ENCODE assay signal across 8 cellular contexts in the genomic region with DNA sequence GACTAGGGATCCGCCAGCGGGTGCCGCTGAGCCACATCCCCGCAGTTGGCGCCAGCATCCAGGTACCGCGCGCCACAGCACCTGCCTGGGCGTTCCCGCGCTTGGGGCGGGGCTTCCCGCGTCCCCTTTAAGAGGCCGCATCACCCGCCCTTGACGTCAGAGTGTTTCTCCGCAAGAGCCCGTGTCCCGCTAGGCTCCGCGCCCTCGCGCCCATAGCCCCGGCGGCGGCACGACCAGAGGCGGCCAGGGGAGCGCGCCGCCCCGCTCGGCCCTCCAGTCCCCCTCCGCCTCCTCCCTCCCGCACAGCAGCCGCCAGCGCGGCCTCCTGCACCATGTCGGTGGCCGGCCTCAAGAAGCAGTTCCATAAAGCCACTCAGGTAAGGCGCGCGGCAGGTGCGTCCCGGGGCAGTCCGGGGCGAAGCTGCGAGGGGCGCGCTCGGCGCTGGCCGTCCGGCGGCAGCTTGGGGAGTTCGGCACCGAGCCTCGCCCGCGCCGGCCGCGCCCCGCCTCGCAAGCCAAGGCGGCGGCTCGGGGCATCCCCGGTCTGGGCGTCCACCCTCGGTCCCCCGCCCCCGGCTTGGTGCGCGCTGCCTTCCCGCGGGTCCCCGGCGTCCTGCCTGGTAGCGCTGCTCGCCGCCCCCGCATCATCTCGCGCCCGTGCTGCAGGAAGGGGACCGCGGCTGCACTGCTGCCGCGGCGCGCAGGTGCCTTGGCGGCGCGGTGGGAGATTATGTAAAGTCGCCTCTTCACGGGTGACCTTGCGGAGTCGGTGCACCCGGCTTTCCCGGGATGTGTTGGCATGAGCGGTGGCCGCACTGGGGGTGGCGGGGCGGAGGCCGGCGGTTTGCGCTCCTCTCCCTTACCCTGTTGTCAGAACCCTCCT. TPM values are rescaled to one million over a fixed set of nuclear protein-coding genes. Genes with fewer than 3 reads are reported as not detected.
A peak's percentile ranks its signal among the peaks of the same experiment; 100 is the strongest.
DNase-seq lines count a peak whose midpoint lies in the region; ATAC-seq and TF ChIP-seq lines count a peak whose summit lies in the region.

TSS of gene SH3GL2 (plus strand) at position 156 of the 883 bp plus-strand sequence.

- no peak within 1 kb of the TSS for H2BK5ac ChIP-seq in neuronal stem cell (ENCODE audit: low read length)

- H4K20me1 ChIP-seq in Karpas-422 (ENCODE audit: insufficient read depth, low read depth, low read length) = no peaks in the 10 kb centered on the region

- H3K9me2 ChIP-seq in Karpas-422 (replicated peaks; ENCODE audit: insufficient read depth, low read length) = no peaks in the 10 kb centered on the region

- H3K79me1 ChIP-seq in neuronal stem cell (ENCODE audit: low read depth, low read length) = no peaks in the 10 kb centered on the region

- H3K4me1 ChIP-seq in foreskin keratinocyte = no peaks in the 10 kb centered on the region
- H3K4me1 ChIP-seq in neuronal stem cell (ENCODE audit: control insufficient read depth in 2 of 2, insufficient read depth in 1 of 2, low read depth in 1 of 2, low read length in 2 of 2) = peaks cover 0 to 5% of the 10 kb centered on the region in 2 donors
- H3K4me1 ChIP-seq in Karpas-422 (ENCODE audit: low read length) = no peaks in the 10 kb centered on the region

- TF ChIP-seq CTCF in WERI-Rb-1 (IDR thresholded peaks at IDR 0.05; ENCODE audit: low read depth, low read length) (peak; percentile 25; the same call in 1 of the 2 replicates), foreskin keratinocyte (conservative IDR thresholded peaks at IDR 0.05) (no peak)

- H2AFZ ChIP-seq in neuronal stem cell (ENCODE audit: low read length) (peak within 1 kb of the TSS; percentile 93), Karpas-422 (ENCODE audit: low read length) (no peak within 1 kb of the TSS)

- peak within 1 kb of the TSS; percentile 30 for H3K9ac ChIP-seq in neuronal stem cell (ENCODE audit: low read depth, low read length, poor library complexity)
- H3K9ac ChIP-seq in Karpas-422 (ENCODE audit: low read length) = no peak within 1 kb of the TSS

- H2AK5ac ChIP-seq in neuronal stem cell (ENCODE audit: low read depth, low read length) = no peak within 1 kb of the TSS

- H2BK120ac ChIP-seq in neuronal stem cell (ENCODE audit: low read depth, low read length) = no peak within 1 kb of the TSS

- ATAC-seq in GM18868 (IDR thresholded peaks at IDR 0.05; ENCODE audit: unreplicated experiment) (peak; percentile 66), foreskin keratinocyte (peak; percentile 89)

- H3K14ac ChIP-seq in neuronal stem cell (ENCODE audit: low read length) = peak within 1 kb of the TSS; percentile 5

- H3K9me3 ChIP-seq in WERI-Rb-1 (ENCODE audit: severe bottlenecking) (no peaks in the 10 kb centered on the region), neuronal stem cell (replicated peaks in 1 of 2; ENCODE audit: control insufficient read depth in 2 of 2, insufficient read depth in 1 of 2, low read depth in 1 of 2, low read length in 2 of 2) (no peaks in the 10 kb centered on the region), Karpas-422 (ENCODE audit: low read length) (no peaks in the 10 kb centered on the region)

- H3K4me2 ChIP-seq in neuronal stem cell (ENCODE audit: insufficient read depth, low read length, poor library complexity, severe bottlenecking) (peak within 1 kb of the TSS; percentile 71), Karpas-422 (ENCODE audit: low read depth, low read length, poor library complexity, severe bottlenecking) (no peak within 1 kb of the TSS)

- no peak within 1 kb of the TSS for H4K8ac ChIP-seq in neuronal stem cell (ENCODE audit: low read depth, low read length)

- no peak within 1 kb of the TSS for H4K91ac ChIP-seq in neuronal stem cell (ENCODE audit: low read depth, low read length, poor library complexity)

- H3K27ac ChIP-seq in WERI-Rb-1 = peak within 1 kb of the TSS; percentile 51
- no peak within 1 kb of the TSS for H3K27ac ChIP-seq in foreskin keratinocyte
- H3K27ac ChIP-seq in neuronal stem cell (replicated peaks; ENCODE audit: low read length) = no peak within 1 kb of the TSS
- H3K27ac ChIP-seq in Karpas-422 (ENCODE audit: low read length) = no peak within 1 kb of the TSS

- H3K36me3 ChIP-seq in WERI-Rb-1 (no peaks in the 10 kb centered on the region; the same call in 1 of the 2 replicates), neuronal stem cell (replicated peaks in 1 of 2; ENCODE audit: control insufficient read depth in 2 of 2, insufficient read depth in 2 of 2, low read length in 2 of 2) (no peaks in the 10 kb centered on the region), Karpas-422 (ENCODE audit: insufficient read depth, low read length) (no peaks in the 10 kb centered on the region)

- H3K27me3 ChIP-seq in WERI-Rb-1 (ENCODE audit: insufficient read depth, low read depth, severe bottlenecking) (no peaks in the 10 kb centered on the region), foreskin keratinocyte (peaks cover 58% of the 10 kb centered on the region), neuronal stem cell (ENCODE audit: control insufficient read depth in 3 of 3, insufficient read depth in 3 of 3, low read depth in 1 of 3, low read length in 3 of 3) (peaks cover 3 to 66% (median 32%) of the 10 kb centered on the region in 3 experiments), Karpas-422 (ENCODE audit: low read length) (no peaks in the 10 kb centered on the region)

- H3K79me2 ChIP-seq in Karpas-422 (ENCODE audit: low read length) = no peaks in the 10 kb centered on the region

- DNase-seq in ACHN (peak; percentile 40), M059J (ENCODE audit: low read depth) (peak; percentile 58), WERI-Rb-1 (peak; percentile 87), foreskin keratinocyte (peak in 1 of 2 donors; percentile 13), neuronal stem cell (ENCODE audit: low spot score) (peak; percentile 59), UCSD-AML1 (lab: John Stamatoyannopoulos, UW; ENCODE audit: unreplicated experiment) (no peak), Karpas-422 (no peak)

- no peak within 1 kb of the TSS for H3K4ac ChIP-seq in neuronal stem cell (ENCODE audit: low read length)

- H3K23ac ChIP-seq in neuronal stem cell (ENCODE audit: low read depth, low read length, poor library complexity) = no peak within 1 kb of the TSS

- peak within 1 kb of the TSS; percentile 65 for H3K18ac ChIP-seq in neuronal stem cell (ENCODE audit: low read length)

- no peak within 1 kb of the TSS for H2BK15ac ChIP-seq in neuronal stem cell (ENCODE audit: low read length)

- peak within 1 kb of the TSS; percentile 78 for H3K4me3 ChIP-seq in WERI-Rb-1 (ENCODE audit: low read depth, low read length)
- peak within 1 kb of the TSS; percentile 41 to 82 for H3K4me3 ChIP-seq in neuronal stem cell (ENCODE audit: low read length in 2 of 2)
- H3K4me3 ChIP-seq in Karpas-422 (ENCODE audit: low read length) = no peak within 1 kb of the TSS

- in situ Hi-C loops in ACHN (cut with HindIII; ENCODE audit: low pct_ligation_motif_present, low pct_unique_long_range_greater_than_20kb, low sequenced_read_pairs) = no loop called here

- H2BK12ac ChIP-seq in neuronal stem cell (ENCODE audit: low read length) = no peak within 1 kb of the TSS

- WGBS in neuronal stem cell (ENCODE audit: extremely low coverage in 2 of 2, insufficient read length in 2 of 2, insufficient replicate concordance in 1 of 2), 2 donors = no CpG with 5 or more reads among the region's 109 CpGs

RNA-seq across cellular contexts. Expression of gene SH3GL2, which starts in this region (rescaled TPM):
- total RNA-seq in M059J (2014; rRNA removed; shearing (Covaris generic)) = 10.0 and 11.2 TPM in 2 replicates
- total RNA-seq in foreskin keratinocyte = not detected in 2 replicates
- 0.03 TPM in 1 of 2 replicates, not detected in the other for polyA plus RNA-seq in foreskin keratinocyte
- 1.2 TPM for polyA plus RNA-seq in neuronal stem cell (2013, experiment 1 of 2)
- polyA plus RNA-seq in neuronal stem cell (2013, experiment 2 of 2) = 1.1 TPM
- not detected in 2 replicates for total RNA-seq in Karpas-422 (2014; rRNA removed; shearing (Covaris generic); ENCODE audit: low replicate concordance)

Comparison
In these comparisons a context has a peak if more than half of its experiments do, and no peak if none do; other contexts are left out.
1. RNA of gene SH3GL2 (total RNA-seq): 10.0 to 11.2 TPM in M059J; not detected in foreskin keratinocyte and not detected in Karpas-422; every median in the first group is over 10 times any median in the second.
2. Peak in ATAC-seq in foreskin keratinocyte; RNA of the gene not detected or under 1 TPM.
3. DNase-seq: peak in ACHN (single experiment), M059J (single experiment), WERI-Rb-1 (single experiment) and neuronal stem cell (single experiment); none in UCSD-AML1 (single experiment) and Karpas-422 (single experiment).